9 cellular contexts compared by ENCODE assay signal in genomic region chr20:50284811-50285375, GRCh38.
DNase-seq lines count a peak whose midpoint lies in the region; ATAC-seq and TF ChIP-seq lines count a peak whose summit lies in the region.
"Had no signal": no experiment of that assay in that cellular context is flagged by ENCODE, and none has a peak within 500 bp of the region (broad histone marks: within the 10 kb centered on the region; RNA-seq: fewer than 3 reads in every experiment).

No MANE protein-coding gene starts in this region.

- ATAC-seq in left lung (no peak), GM19397 (IDR thresholded peaks at IDR 0.05; ENCODE audit: unreplicated experiment) (no peak), HG02938 (IDR thresholded peaks at IDR 0.05; ENCODE audit: unreplicated experiment) (no peak)
- ATAC-seq: body of pancreas had no signal

- TF ChIP-seq EP300 in Ishikawa (IDR thresholded peaks at IDR 0.05; ENCODE audit: borderline replicate concordance) (peak; percentile 52; the same call in 1 of the 2 replicates), stomach (IDR thresholded peaks at IDR 0.05) (no peak)

- DNase-seq in amniotic epithelial cell (ENCODE audit: low read depth), result peak; percentile 35
- DNase-seq in left lung, result peak in 1 of 2 donors; percentile 69
- no peak for DNase-seq in stomach
- no peak for DNase-seq in NCI-H526 treated with DMSO at 0.1 percent for 48 hours (lab: John Stamatoyannopoulos, UW)
- DNase-seq in NCI-H524 treated with DMSO at 0.1 percent for 48 hours (lab: John Stamatoyannopoulos, UW), result no peak
- DNase-seq: body of pancreas had no signal

- H3K36me3 ChIP-seq in left lung, result no peaks in the 10 kb centered on the region
- no peaks in the 10 kb centered on the region for H3K36me3 ChIP-seq in stomach

- H3K27ac ChIP-seq in left lung, result peak overlapping the region; percentile 79 to 89
- peak overlapping the region; percentile 49 to 89 (median 84) for H3K27ac ChIP-seq in stomach

- TF ChIP-seq CTCF in left lung (IDR thresholded peaks at IDR 0.05) (no peak), stomach (IDR thresholded peaks at IDR 0.05) (no peak)

- H3K9me3 ChIP-seq in left lung (no peaks in the 10 kb centered on the region), stomach (no peaks in the 10 kb centered on the region)
- H3K9me3 ChIP-seq: body of pancreas had no signal

- intact Hi-C loops in left lung (cut with DNase I), result no loop called here
- intact Hi-C loops in stomach (cut with DNase I; ENCODE audit: low total_unique reads), result no loop called here

- no peak overlapping the region for H3K4me3 ChIP-seq in left lung
- no peak overlapping the region for H3K4me3 ChIP-seq in stomach
- H3K4me3 ChIP-seq: body of pancreas had no signal

- WGBS in stomach, 5 donors, result 70 to 72% (median 72%) methylated on average over 8 to 10 of the region's 10 CpGs

- TF ChIP-seq RAD21 in Ishikawa (IDR thresholded peaks at IDR 0.05; ENCODE audit: low read depth), result no peak

- no peak for TF ChIP-seq POLR2A in stomach (IDR thresholded peaks at IDR 0.05)

- H3K27me3 ChIP-seq in left lung (no peaks in the 10 kb centered on the region), stomach (no peaks in the 10 kb centered on the region)
- H3K27me3 ChIP-seq: body of pancreas had no signal

- H3K4me1 ChIP-seq in left lung (peaks cover 13 to 69% of the 10 kb centered on the region in 2 donors), stomach (peaks cover 24 to 50% (median 33%) of the 10 kb centered on the region in 4 donors)

TF ChIP-seq in Ishikawa, 13 proteins besides CTCF, POLR2A, EP300 and RAD21:
- TF ChIP-seq USF1 (IDR thresholded peaks at IDR 0.05) (no peak), TCF12 (IDR thresholded peaks at IDR 0.05; ENCODE audit: low read depth) (no peak), TAF1 (IDR thresholded peaks at IDR 0.05; ENCODE audit: low read depth) (0 out of 2 replicates have a peak, but pooled peaks have one; percentile 11), NFIC (IDR thresholded peaks at IDR 0.05) (no peak), YY1 (IDR thresholded peaks at IDR 0.05; ENCODE audit: low read depth) (no peak), CREB1 (IDR thresholded peaks at IDR 0.05; ENCODE audit: low read depth) (no peak), REST (IDR thresholded peaks at IDR 0.05; ENCODE audit: low read depth) (no peak), CEBPB (IDR thresholded peaks at IDR 0.05) (no peak), TEAD4 (IDR thresholded peaks at IDR 0.05) (no peak), ZBTB7A (IDR thresholded peaks at IDR 0.05; ENCODE audit: low read depth) (0 out of 2 replicates have a peak, but pooled peaks have one; percentile 10), MAX (IDR thresholded peaks at IDR 0.05) (peak; percentile 34; the same call in 1 of the 2 replicates), EGR1 (IDR thresholded peaks at IDR 0.05) (no peak), FOXM1 (IDR thresholded peaks at IDR 0.05; ENCODE audit: borderline replicate concordance, low read depth) (no peak)
